ENCODE assay signal across 12 cellular contexts in the genomic region with DNA sequence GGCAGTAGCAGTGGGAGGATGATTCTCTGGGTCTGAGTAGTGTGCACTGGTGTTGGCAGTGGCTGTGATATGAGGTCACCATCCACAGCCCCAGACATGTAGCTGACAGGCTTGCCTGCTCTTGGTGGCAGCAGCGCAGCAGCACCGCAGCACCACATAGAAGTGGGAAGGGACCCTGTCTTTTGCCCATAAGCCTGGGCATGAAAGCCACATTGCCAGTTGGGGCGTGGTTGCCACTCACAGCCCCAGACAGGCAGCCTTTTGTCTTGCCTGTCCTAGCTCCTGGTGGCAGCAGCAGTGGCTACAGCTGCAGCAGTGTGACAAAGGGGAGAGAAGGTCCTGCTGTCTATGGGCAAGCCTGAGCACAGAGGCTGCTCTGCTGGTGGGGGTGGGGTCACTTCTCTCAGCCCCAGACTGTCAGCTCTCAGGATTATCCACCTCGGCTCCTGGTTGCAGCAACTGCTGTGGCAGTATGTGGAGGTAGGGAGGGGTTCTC.
A peak's percentile ranks its signal among the peaks of the same experiment; 100 is the strongest.
DNase-seq lines count a peak whose midpoint lies in the region; ATAC-seq, FAIRE-seq and TF ChIP-seq lines count a peak whose summit lies in the region.
"Had no signal": no experiment of that assay in that cellular context is flagged by ENCODE, and none has a peak within 500 bp of the region (broad histone marks: within the 10 kb centered on the region; RNA-seq: fewer than 3 reads in every experiment).

No MANE protein-coding gene starts in this region.

- H3K9me3 Mint-ChIP-seq in activated CD8-positive, alpha-beta T cell treated with anti-CD3 and anti-CD28 coated beads for 36 hours: peaks cover 27% of the 10 kb centered on the region

- H3K4me1 Mint-ChIP-seq in activated CD8-positive, alpha-beta T cell treated with anti-CD3 and anti-CD28 coated beads for 36 hours (ENCODE audit: low read depth): no peaks in the 10 kb centered on the region
- H3K4me1 Mint-ChIP-seq: IgD-negative memory B cell had no signal

- POLR2A ChIA-PET in activated CD8-positive, alpha-beta T cell treated with anti-CD3 and anti-CD28 coated beads for 36 hours (lab: Charles Lee): interaction anchor here (0.7 kb wide), 1 partner anchor 98 kb away, joined by 3 read pairs; no protein-coding TSS in a partner anchor

- FAIRE-seq in GM12892 (lab: Jason Lieb, UNC): no peak

- no peak overlapping the region for H3K27ac Mint-ChIP-seq in activated CD8-positive, alpha-beta T cell treated with anti-CD3 and anti-CD28 coated beads for 36 hours
- H3K27ac Mint-ChIP-seq: IgD-negative memory B cell had no signal

- intact Hi-C loops in activated CD8-positive, alpha-beta T cell treated with anti-CD3 and anti-CD28 coated beads for 36 hours (cut with micrococcal nuclease): no loop called here

- H3K27ac ChIP-seq in caudate nucleus (ENCODE audit: low read depth, low read length): peak overlapping the region; percentile 93

- CTCF ChIA-PET in activated CD8-positive, alpha-beta T cell treated with anti-CD3 and anti-CD28 coated beads for 36 hours (lab: Charles Lee): no interaction called here

- TF ChIP-seq CTCF in activated CD8-positive, alpha-beta T cell treated with anti-CD3 and anti-CD28 coated beads for 36 hours (IDR thresholded peaks at IDR 0.05): no peak

- no peak for ATAC-seq in HG03135 (IDR thresholded peaks at IDR 0.05; ENCODE audit: unreplicated experiment)
- no peak for ATAC-seq in activated CD8-positive, alpha-beta T cell treated with anti-CD3 and anti-CD28 coated beads for 36 hours

- H3K27me3 Mint-ChIP-seq in activated CD8-positive, alpha-beta T cell treated with anti-CD3 and anti-CD28 coated beads for 36 hours: no peaks in the 10 kb centered on the region

- H3K4me3 Mint-ChIP-seq in activated CD8-positive, alpha-beta T cell treated with anti-CD3 and anti-CD28 coated beads for 36 hours: no peak overlapping the region

- no peak for TF ChIP-seq POLR2A in GM12892 (IDR thresholded peaks at IDR 0.05; ENCODE audit: low read depth, low read length)

- DNase-seq in D341Med (ENCODE audit: low spot score) (peak; percentile 35), NCI-H146 treated with DMSO at 0.1 percent for 48 hours (lab: John Stamatoyannopoulos, UW; ENCODE audit: unreplicated experiment) (peak; percentile 12), caudate nucleus (lab: John Stamatoyannopoulos, UW) (peak in 58 of 61 donors; percentile 21 to 90 (median 70)), myocyte (ENCODE audit: low read depth) (peak; percentile 52), GM12892 (ENCODE audit: insufficient read length) (no peak)
- no peak for DNase-seq in activated T-cell treated with anti-CD3 and anti-CD28 coated beads, Interleukin-2, amount 50 U/mL, for 48 hours
- no peak for DNase-seq in activated CD8-positive, alpha-beta T cell treated with anti-CD3 and anti-CD28 coated beads for 36 hours
- DNase-seq: AML-193; effector CD8-positive, alpha-beta T cell; NCI-H2227 treated with DMSO at 0.1 percent for 48 hours had no signal

- peaks cover 9% of the 10 kb centered on the region for H3K36me3 Mint-ChIP-seq in activated CD8-positive, alpha-beta T cell treated with anti-CD3 and anti-CD28 coated beads for 36 hours (ENCODE audit: low read depth)

Comparison
In these comparisons a context has a peak if more than half of its experiments do, and no peak if none do; other contexts are left out.
1. DNase-seq: peak in D341Med (single experiment), NCI-H146 treated with DMSO at 0.1 percent for 48 hours (single experiment), caudate nucleus (58 of 61) and myocyte (single experiment); none in activated T-cell treated with anti-CD3 and anti-CD28 coated beads, Interleukin-2, amount 50 U/mL, for 48 hours (0 of 2), activated CD8-positive, alpha-beta T cell treated with anti-CD3 and anti-CD28 coated beads for 36 hours (single experiment) and GM12892 (single experiment).